8 cellular contexts compared by ENCODE assay signal in the genomic region with DNA sequence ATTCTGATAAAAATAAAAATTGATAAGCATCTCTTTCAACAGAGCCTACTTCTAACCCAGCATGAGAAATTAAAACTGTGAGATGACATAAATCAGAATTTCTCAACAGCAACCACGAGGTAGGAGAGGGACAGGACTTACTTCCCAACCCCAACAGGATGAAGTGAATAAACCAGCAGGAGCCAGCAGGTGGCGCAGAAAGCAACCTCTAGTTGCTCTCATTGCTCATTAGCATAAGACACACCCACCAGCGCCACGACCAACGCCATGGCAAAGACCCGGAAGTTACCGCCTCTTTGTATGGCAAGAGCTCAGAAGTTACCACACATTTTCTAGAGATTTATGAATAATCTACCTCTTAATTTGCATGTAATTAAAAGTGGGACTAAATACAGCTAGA.
DNase-seq lines count a peak whose midpoint lies in the region; ATAC-seq and TF ChIP-seq lines count a peak whose summit lies in the region.

No MANE protein-coding gene starts in this region.

- TF ChIP-seq CTCF in DND-41 (IDR thresholded peaks at IDR 0.05; ENCODE audit: borderline replicate concordance, extremely low read depth, low read length, poor library complexity, severe bottlenecking) (peak; percentile 41), KMS-11 (conservative IDR thresholded peaks at IDR 0.05; ENCODE audit: low read depth, low read length) (peak; percentile 70), prostate gland (IDR thresholded peaks at IDR 0.05) (no peak)

- TF ChIP-seq POLR2A in prostate gland (IDR thresholded peaks at IDR 0.05): no peak

- H3K27me3 ChIP-seq in DND-41 (ENCODE audit: insufficient read depth, low read length, poor library complexity) (no peaks in the 10 kb centered on the region), KMS-11 (ENCODE audit: insufficient read depth, low read depth) (no peaks in the 10 kb centered on the region), prostate gland (replicated peaks; ENCODE audit: insufficient read depth) (no peaks in the 10 kb centered on the region)

- intact Hi-C loops in prostate gland (cut with DNase I): no loop called here

- no peak overlapping the region for H2AFZ ChIP-seq in DND-41 (ENCODE audit: low read depth, low read length)
- peak overlapping the region; percentile 62 for H2AFZ ChIP-seq in KMS-11 (ENCODE audit: low read depth)

- peak; percentile 54; the same call in 1 of the 3 replicates for ATAC-seq in DND-41 (ENCODE audit: insufficient read depth, low read depth)
- ATAC-seq in GM21526 (IDR thresholded peaks at IDR 0.05; ENCODE audit: low FRiP score, unreplicated experiment): peak; percentile 89

- H3K79me2 ChIP-seq in DND-41 (ENCODE audit: insufficient read depth, low read length) (no peaks in the 10 kb centered on the region), KMS-11 (ENCODE audit: insufficient read depth, low read depth) (no peaks in the 10 kb centered on the region)

- 76% methylated on average over 7 of the region's 7 CpGs for WGBS in prostate gland

- H3K9ac ChIP-seq in DND-41 (ENCODE audit: low read depth, low read length): no peak overlapping the region
- H3K9ac ChIP-seq in KMS-11: no peak overlapping the region

- DNase-seq in DND-41: peak; percentile 40
- DNase-seq in SHP77 treated with DMSO at 0.1 percent for 48 hours (lab: John Stamatoyannopoulos, UW): peak; percentile 28
- DNase-seq in epithelial cell of prostate (ENCODE audit: low read depth, low spot score): peak; percentile 27
- DNase-seq in nucleus accumbens (lab: John Stamatoyannopoulos, UW): peak in 47 of 56 donors; percentile 1 to 78 (median 31)
- no peak for DNase-seq in prostate gland (ENCODE audit: low spot score)
- DNase-seq in activated T-cell treated with anti-CD3 and anti-CD28 coated beads for 4 hours: no peak

- H3K27ac ChIP-seq in DND-41 (ENCODE audit: low read length): no peak overlapping the region
- H3K27ac ChIP-seq in KMS-11: no peak overlapping the region
- no peak overlapping the region for H3K27ac ChIP-seq in epithelial cell of prostate
- H3K27ac ChIP-seq in prostate gland: no peak overlapping the region

- H3K4me2 ChIP-seq in DND-41 (ENCODE audit: insufficient read depth, low read length): no peak overlapping the region
- peak overlapping the region; percentile 8; the same call in 1 of the 2 replicates for H3K4me2 ChIP-seq in KMS-11

- H3K36me3 ChIP-seq in DND-41 (ENCODE audit: insufficient read depth, low read length) (no peaks in the 10 kb centered on the region), KMS-11 (ENCODE audit: insufficient read depth) (no peaks in the 10 kb centered on the region), prostate gland (no peaks in the 10 kb centered on the region)

- H3K4me1 ChIP-seq in DND-41 (ENCODE audit: insufficient read depth, low read length) (no peaks in the 10 kb centered on the region), KMS-11 (ENCODE audit: low read depth, poor library complexity, severe bottlenecking) (no peaks in the 10 kb centered on the region), prostate gland (replicated peaks) (no peaks in the 10 kb centered on the region)

- H3K9me3 ChIP-seq in DND-41 (ENCODE audit: insufficient read depth, low read length, severe bottlenecking) (no peaks in the 10 kb centered on the region), prostate gland (no peaks in the 10 kb centered on the region)

- H4K20me1 ChIP-seq in DND-41 (ENCODE audit: insufficient read depth, low read length): no peaks in the 10 kb centered on the region
- H4K20me1 ChIP-seq in KMS-11 (ENCODE audit: insufficient read depth): no peaks in the 10 kb centered on the region

- H3K4me3 ChIP-seq in DND-41 (ENCODE audit: low read depth in 1 of 2, low read length in 2 of 2): no peak overlapping the region
- no peak overlapping the region for H3K4me3 ChIP-seq in KMS-11 (IDR thresholded peaks at IDR 0.05; ENCODE audit: insufficient read depth, low read depth, low read length)
- no peak overlapping the region for H3K4me3 ChIP-seq in prostate gland

Comparison
In these comparisons a context has a peak if more than half of its experiments do, and no peak if none do; other contexts are left out.
1. DNase-seq: peak in DND-41 (single experiment), SHP77 treated with DMSO at 0.1 percent for 48 hours (single experiment), epithelial cell of prostate (single experiment) and nucleus accumbens (47 of 56); none in prostate gland (single experiment) and activated T-cell treated with anti-CD3 and anti-CD28 coated beads for 4 hours (single experiment).
2. CTCF ChIP-seq: peak in DND-41 (single experiment) and KMS-11 (single experiment); none in prostate gland (0 of 4).